Comparison of ENCODE assay signal across 9 cellular contexts in genomic region chr3:36648241-36649034, GRCh38.
A peak's percentile ranks its signal among the peaks of the same experiment; 100 is the strongest.
DNase-seq lines count a peak whose midpoint lies in the region; ATAC-seq, FAIRE-seq and TF ChIP-seq lines count a peak whose summit lies in the region.
"Had no signal": no experiment of that assay in that cellular context is flagged by ENCODE, and none has a peak within 500 bp of the region (broad histone marks: within the 10 kb centered on the region; RNA-seq: fewer than 3 reads in every experiment).

No MANE protein-coding gene starts in this region.

- peak; percentile 88 for FAIRE-seq in A549 (lab: Jason Lieb, UNC)
- no peak for FAIRE-seq in bronchial epithelial cell (lab: Jason Lieb, UNC)
- no peak for FAIRE-seq in GM19239 (lab: Jason Lieb, UNC)

- H3K36me3 ChIP-seq in bronchial epithelial cell (ENCODE audit: control insufficient read depth, insufficient read depth, low read length) (no peaks in the 10 kb centered on the region), testis (ENCODE audit: low read depth, missing control alignments) (no peaks in the 10 kb centered on the region), tibial artery (no peaks in the 10 kb centered on the region)

- 10% methylated on average over 5 of the region's 5 CpGs for WGBS in A549 (ENCODE audit: missing lambda C conversion rate)
- 85 to 87% methylated on average over 5 of the region's 5 CpGs for WGBS in testis, 2 donors

- peak; percentile 54 to 83; a peak in 2 of 5 replicates for TF ChIP-seq EP300 in A549 (IDR thresholded peaks at IDR 0.05)

- DNase-seq in A549 (ENCODE audit: low read depth in 1 of 2, low spot score in 1 of 2) = peak; percentile 24 to 76
- peak; percentile 88 for DNase-seq in bronchial epithelial cell (ENCODE audit: low read depth)
- no peak for DNase-seq in testis
- DNase-seq in tibial artery = no peak
- no peak for DNase-seq in GM19239 (ENCODE audit: insufficient read length, low spot score)
- DNase-seq in dermis blood vessel endothelial cell = no peak
- DNase-seq: CD4-positive, alpha-beta T cell had no signal

- TF ChIP-seq POLR2A in A549 (IDR thresholded peaks at IDR 0.05; ENCODE audit: low read length) = no peak
- TF ChIP-seq POLR2A in testis (IDR thresholded peaks at IDR 0.05) = no peak

- H3K27ac ChIP-seq in A549 = peak overlapping the region; percentile 86 to 88
- no peak overlapping the region for H3K27ac ChIP-seq in testis
- H3K27ac ChIP-seq in tibial artery = peak overlapping the region in 1 of 2 donors; percentile 31

- ATAC-seq in A549 (peak; percentile 81 to 92), GM19438 (IDR thresholded peaks at IDR 0.05; ENCODE audit: low read depth, unreplicated experiment) (peak; percentile 73), HG03469 (IDR thresholded peaks at IDR 0.05; ENCODE audit: unreplicated experiment) (peak; percentile 94)

- intact Hi-C loops in testis (cut with DNase I; ENCODE audit: low total_unique reads) (no loop called here), tibial artery (cut with DNase I; ENCODE audit: low total_unique reads) (no loop called here)

- H3K4me2 ChIP-seq in A549 = peak overlapping the region; percentile 77

- POLR2A ChIA-PET in A549 (lab: Yijun Ruan, JAX) = interaction anchor here (1.0 kb wide), 1 partner anchor 31 kb away, joined by 5 read pairs; no protein-coding TSS in a partner anchor

- H3K9me3 ChIP-seq in A549 (peaks cover 4% of the 10 kb centered on the region; the same call in 1 of the 3 replicates), testis (no peaks in the 10 kb centered on the region), tibial artery (no peaks in the 10 kb centered on the region)

- TF ChIP-seq RAD21 in A549 (conservative IDR thresholded peaks at IDR 0.05 in 1 of 2, IDR thresholded peaks at IDR 0.05 in 1 of 2) = peak in 1 of 2 experiments; percentile 31; a peak in 1 of 5 replicates

- CTCF ChIA-PET in A549 (lab: Yijun Ruan, JAX) = interaction anchor here (1.3 to 1.4 kb wide), 2 partner anchors 39 to 683 kb away, joined by 3 to 4 read pairs; no protein-coding TSS in a partner anchor

- TF ChIP-seq CTCF in A549 (IDR thresholded peaks at IDR 0.05) (no peak), bronchial epithelial cell (IDR thresholded peaks at IDR 0.05; ENCODE audit: insufficient read depth, low read length, severe bottlenecking) (no peak), testis (IDR thresholded peaks at IDR 0.05) (no peak), tibial artery (IDR thresholded peaks at IDR 0.05) (no peak)

- H3K4me1 ChIP-seq in A549 (peaks cover 39% of the 10 kb centered on the region), testis (no peaks in the 10 kb centered on the region), tibial artery (peaks cover 0 to 41% (median 13%) of the 10 kb centered on the region in 4 donors)

- H3K27me3 ChIP-seq in bronchial epithelial cell (ENCODE audit: control insufficient read depth, insufficient read depth, low read length) (no peaks in the 10 kb centered on the region), testis (no peaks in the 10 kb centered on the region), tibial artery (no peaks in the 10 kb centered on the region)

- H3K4me3 ChIP-seq in A549 = no peak overlapping the region
- H3K4me3 ChIP-seq in bronchial epithelial cell (ENCODE audit: low read depth, low read length) = no peak overlapping the region
- no peak overlapping the region for H3K4me3 ChIP-seq in testis
- H3K4me3 ChIP-seq in tibial artery = no peak overlapping the region

TF ChIP-seq in A549, 52 proteins besides CTCF, POLR2A, EP300 and RAD21:
- TF ChIP-seq JUNB (IDR thresholded peaks at IDR 0.05) = peak; percentile 95
- no peak for TF ChIP-seq MAX (IDR thresholded peaks at IDR 0.05)
- TF ChIP-seq FOSL2 (IDR thresholded peaks at IDR 0.05) = peak; percentile 82
- TF ChIP-seq FOSL2 (CRISPR knock-in tag; IDR thresholded peaks at IDR 0.05) = peak; percentile 81
- TF ChIP-seq ESRRA (IDR thresholded peaks at IDR 0.05; ENCODE audit: borderline replicate concordance, low read length) = no peak
- TF ChIP-seq SMC3 (IDR thresholded peaks at IDR 0.05) = 0 out of 3 replicates have a peak, but pooled peaks have one; percentile 27
- peak; percentile 69; the same call in 1 of the 2 replicates for TF ChIP-seq GATA3 (IDR thresholded peaks at IDR 0.05; ENCODE audit: borderline replicate concordance)
- no peak for TF ChIP-seq FOSB (CRISPR knock-in tag; IDR thresholded peaks at IDR 0.05)
- peak; percentile 34; the same call in 1 of the 3 replicates for TF ChIP-seq BCL3 (IDR thresholded peaks at IDR 0.05)
- no peak for TF ChIP-seq RNF2 (IDR thresholded peaks at IDR 0.05; ENCODE audit: borderline replicate concordance, low read depth)
- TF ChIP-seq E2F6 (IDR thresholded peaks at IDR 0.05; ENCODE audit: borderline replicate concordance, low read depth) = no peak
- peak; percentile 9 to 30; a peak in 1 of 4 replicates for TF ChIP-seq CEBPB (IDR thresholded peaks at IDR 0.05)
- TF ChIP-seq PBX3 (IDR thresholded peaks at IDR 0.05) = no peak
- peak; percentile 75 to 90; a peak in 3 of 5 replicates for TF ChIP-seq JUN (IDR thresholded peaks at IDR 0.05)
- no peak for TF ChIP-seq SREBF2 (IDR thresholded peaks at IDR 0.05)

Comparison
In these comparisons a context has a peak if more than half of its experiments do, and no peak if none do; other contexts are left out.
1. DNase-seq: peak in A549 (2 of 2) and bronchial epithelial cell (single experiment); none in testis (single experiment), tibial artery (0 of 2), GM19239 (single experiment) and dermis blood vessel endothelial cell (single experiment).
2. H3K27ac ChIP-seq: peak in A549 (2 of 2); none in testis (0 of 2).
3. Peak in every context shown above with its lines, with median percentiles within 50 percentile points of each other: ATAC-seq.